21 cellular contexts compared by ENCODE assay signal in genomic region chr10:6280291-6280690, GRCh38.
DNase-seq lines count a peak whose midpoint lies in the region; ATAC-seq and TF ChIP-seq lines count a peak whose summit lies in the region.
"Had no signal": no experiment of that assay in that cellular context is flagged by ENCODE, and none has a peak within 500 bp of the region (broad histone marks: within the 10 kb centered on the region; RNA-seq: fewer than 3 reads in every experiment).

No MANE protein-coding gene starts in this region.

- peaks cover 4% of the 10 kb centered on the region for H3K9me3 Mint-ChIP-seq in activated CD8-positive, alpha-beta memory T cell treated with anti-CD3 and anti-CD28 coated beads, Interleukin-2, amount 10 ng/mL, durations not matched to agents 7 days and 5 days (ENCODE audit: low read depth)
- H3K9me3 Mint-ChIP-seq in activated CD4-positive, alpha-beta memory T cell treated with anti-CD3 and anti-CD28 coated beads for 36 hours: peaks cover 5% of the 10 kb centered on the region
- H3K9me3 Mint-ChIP-seq: activated naive CD8-positive, alpha-beta T cell treated with anti-CD3 and anti-CD28 coated beads, Interleukin-2, amount 50 U/mL, for 24 hours; CD4-positive, alpha-beta T cell; natural killer cell treated with Interleukin-12 subunit alpha and Interleukin-12 subunit beta and Interleukin-15 and Interleukin-18, amount 100 ng/mL, for 72 hours; stimulated activated naive CD8-positive, alpha-beta T cell treated with anti-CD3 and anti-CD28 coated beads, Interleukin-15, Interleukin-2, amounts not matched to agents 100 ng/mL and 50 ng/mL, for 24 hours had no signal

- WGBS in transverse colon (ENCODE audit: low coverage in 1 of 2), 2 donors: 72 to 80% methylated on average over 1 to 8 of the region's 8 CpGs

- H3K36me3 ChIP-seq in thoracic aorta: no peaks in the 10 kb centered on the region
- H3K36me3 ChIP-seq in transverse colon: no peaks in the 10 kb centered on the region
- H3K36me3 ChIP-seq: gastrocnemius medialis, lower lobe of right lung had no signal

- no peaks in the 10 kb centered on the region for H3K9me3 ChIP-seq in thoracic aorta
- no peaks in the 10 kb centered on the region for H3K9me3 ChIP-seq in transverse colon
- H3K9me3 ChIP-seq: gastrocnemius medialis, lower lobe of right lung had no signal

- peak; percentile 61 for ATAC-seq in activated CD8-positive, alpha-beta memory T cell treated with anti-CD3 and anti-CD28 coated beads, Interleukin-2, amount 10 ng/mL, durations not matched to agents 7 days and 5 days
- peak; percentile 14 for ATAC-seq in left lobe of liver
- no peak for ATAC-seq in thoracic aorta (ENCODE audit: insufficient number of reproducible peaks, low FRiP score, low read depth)
- ATAC-seq: activated CD4-positive, alpha-beta T cell treated with anti-CD3 and anti-CD28 coated beads for 36 hours; activated naive CD8-positive, alpha-beta T cell treated with anti-CD3 and anti-CD28 coated beads, Interleukin-2, amount 50 U/mL, for 24 hours; natural killer cell treated with Interleukin-12 subunit alpha and Interleukin-12 subunit beta and Interleukin-15 and Interleukin-18, amount 100 ng/mL, for 72 hours; Right ventricle myocardium inferior had no signal

- POLR2A ChIA-PET in activated CD4-positive, alpha-beta memory T cell treated with anti-CD3 and anti-CD28 coated beads for 36 hours (lab: Charles Lee): no interaction called here

- H3K4me3 ChIP-seq in thoracic aorta (no peak overlapping the region), transverse colon (no peak overlapping the region)
- H3K4me3 ChIP-seq: gastrocnemius medialis, lower lobe of right lung had no signal

- TF ChIP-seq CTCF in thoracic aorta (IDR thresholded peaks at IDR 0.05): no peak
- no peak for TF ChIP-seq CTCF in transverse colon (IDR thresholded peaks at IDR 0.05)

- H3K4me1 ChIP-seq in thoracic aorta (ENCODE audit: control insufficient read depth in 1 of 2, low read depth in 2 of 2) (peaks cover 8 to 39% of the 10 kb centered on the region in 2 donors), transverse colon (peaks cover 0 to 5% (median 0%) of the 10 kb centered on the region in 4 donors)

- H3K27me3 ChIP-seq in thoracic aorta (replicated peaks; ENCODE audit: insufficient read depth): no peaks in the 10 kb centered on the region
- H3K27me3 ChIP-seq in transverse colon: no peaks in the 10 kb centered on the region
- H3K27me3 ChIP-seq: gastrocnemius medialis had no signal

- no peaks in the 10 kb centered on the region for H3K27me3 Mint-ChIP-seq in activated CD8-positive, alpha-beta memory T cell treated with anti-CD3 and anti-CD28 coated beads, Interleukin-2, amount 10 ng/mL, durations not matched to agents 7 days and 5 days
- H3K27me3 Mint-ChIP-seq in activated CD4-positive, alpha-beta memory T cell treated with anti-CD3 and anti-CD28 coated beads for 36 hours: no peaks in the 10 kb centered on the region
- H3K27me3 Mint-ChIP-seq: activated CD4-positive, alpha-beta T cell treated with anti-CD3 and anti-CD28 coated beads for 36 hours; activated naive CD8-positive, alpha-beta T cell treated with anti-CD3 and anti-CD28 coated beads, Interleukin-2, amount 50 U/mL, for 24 hours; activated T-cell treated with anti-CD3 and anti-CD28 coated beads, Interleukin-2, amount 50 U/mL, for 24 hours; CD4-positive, alpha-beta T cell; natural killer cell treated with Interleukin-12 subunit alpha and Interleukin-12 subunit beta and Interleukin-15 and Interleukin-18, amount 100 ng/mL, for 72 hours; stimulated activated naive CD8-positive, alpha-beta T cell treated with anti-CD3 and anti-CD28 coated beads, Interleukin-15, Interleukin-2, amounts not matched to agents 100 ng/mL and 50 ng/mL, for 24 hours had no signal

- no peak for TF ChIP-seq EP300 in transverse colon (IDR thresholded peaks at IDR 0.05; ENCODE audit: low read depth)

- intact Hi-C loops in activated CD4-positive, alpha-beta memory T cell treated with anti-CD3 and anti-CD28 coated beads for 36 hours (cut with micrococcal nuclease): no loop called here
- intact Hi-C loops in transverse colon (cut with DNase I; ENCODE audit: low total_unique reads): no loop called here

- peak overlapping the region; percentile 68 to 88 for H3K27ac ChIP-seq in thoracic aorta
- H3K27ac ChIP-seq in transverse colon: no peak overlapping the region
- H3K27ac ChIP-seq: gastrocnemius medialis, lower lobe of right lung had no signal

- no peak for TF ChIP-seq POLR2A in transverse colon (IDR thresholded peaks at IDR 0.05)

- in situ Hi-C loops in transverse colon (cut with MboI; ENCODE audit: low pct_ligation_motif_present in 1 of 4, low pct_unique_long_range_greater_than_20kb in 1 of 4, low sequenced_read_pairs in 3 of 4): no loop called here

- DNase-seq in activated CD8-positive, alpha-beta memory T cell treated with anti-CD3 and anti-CD28 coated beads, Interleukin-2, amount 10 ng/mL, durations not matched to agents 7 days and 5 days: no peak
- no peak for DNase-seq in activated CD8-positive, alpha-beta memory T cell treated with anti-CD3 and anti-CD28 coated beads, Interleukin-2, amount 50 U/mL, for 4 hours
- DNase-seq in activated CD4-positive, alpha-beta memory T cell treated with anti-CD3 and anti-CD28 coated beads for 36 hours: peak; percentile 18
- DNase-seq in left lobe of liver (ENCODE audit: low spot score) (no peak), thoracic aorta (ENCODE audit: low spot score) (no peak), NOMO-1 (lab: John Stamatoyannopoulos, UW; ENCODE audit: unreplicated experiment in 2 of 2) (no peak), transverse colon (no peak), HPDE6-E6E7 (ENCODE audit: extremely low spot score) (no peak)
- DNase-seq: activated CD4-positive, alpha-beta T cell treated with anti-CD3 and anti-CD28 coated beads for 36 hours; activated naive CD8-positive, alpha-beta T cell treated with anti-CD3 and anti-CD28 coated beads, Interleukin-2, amount 50 U/mL, for 24 hours; activated T-cell treated with anti-CD3 and anti-CD28 coated beads, Interleukin-2, amount 50 U/mL, for 24 hours; CD4-positive, alpha-beta T cell; gastrocnemius medialis; lower lobe of right lung; NCI-H1436; NCI-H446; retina; stimulated activated CD4-positive, alpha-beta T cell treated with anti-CD3 and anti-CD28 coated beads, Interleukin-15, amount 100 ng/mL, for 24 hours had no signal

- peak overlapping the region; percentile 35 for H3K27ac Mint-ChIP-seq in activated CD8-positive, alpha-beta memory T cell treated with anti-CD3 and anti-CD28 coated beads, Interleukin-2, amount 10 ng/mL, durations not matched to agents 7 days and 5 days
- no peak overlapping the region for H3K27ac Mint-ChIP-seq in activated CD4-positive, alpha-beta memory T cell treated with anti-CD3 and anti-CD28 coated beads for 36 hours
- H3K27ac Mint-ChIP-seq: activated CD4-positive, alpha-beta T cell treated with anti-CD3 and anti-CD28 coated beads for 36 hours; activated naive CD8-positive, alpha-beta T cell treated with anti-CD3 and anti-CD28 coated beads, Interleukin-2, amount 50 U/mL, for 24 hours; activated T-cell treated with anti-CD3 and anti-CD28 coated beads, Interleukin-2, amount 50 U/mL, for 24 hours; CD4-positive, alpha-beta T cell; stimulated activated naive CD8-positive, alpha-beta T cell treated with anti-CD3 and anti-CD28 coated beads, Interleukin-15, Interleukin-2, amounts not matched to agents 100 ng/mL and 50 ng/mL, for 24 hours had no signal

- CTCF ChIA-PET in activated CD8-positive, alpha-beta memory T cell treated with anti-CD3 and anti-CD28 coated beads, Interleukin-2, amount 10 ng/mL, durations not matched to agents 7 days and 5 days (lab: Charles Lee): interaction anchor here (1.0 to 1.5 kb wide), 3 partner anchors 11 to 125 kb away, joined by 3 to 4 read pairs (median 3); partner anchors contain the start of gene PFKFB3
- CTCF ChIA-PET in activated CD4-positive, alpha-beta memory T cell treated with anti-CD3 and anti-CD28 coated beads for 36 hours (lab: Charles Lee): no interaction called here

- H3K36me3 Mint-ChIP-seq in activated CD8-positive, alpha-beta memory T cell treated with anti-CD3 and anti-CD28 coated beads, Interleukin-2, amount 10 ng/mL, durations not matched to agents 7 days and 5 days: peaks cover 17% of the 10 kb centered on the region
- peaks cover 6% of the 10 kb centered on the region for H3K36me3 Mint-ChIP-seq in activated CD4-positive, alpha-beta memory T cell treated with anti-CD3 and anti-CD28 coated beads for 36 hours

- peaks cover 40% of the 10 kb centered on the region for H3K4me1 Mint-ChIP-seq in activated CD8-positive, alpha-beta memory T cell treated with anti-CD3 and anti-CD28 coated beads, Interleukin-2, amount 10 ng/mL, durations not matched to agents 7 days and 5 days
- H3K4me1 Mint-ChIP-seq in activated CD4-positive, alpha-beta memory T cell treated with anti-CD3 and anti-CD28 coated beads for 36 hours (ENCODE audit: low read depth): peaks cover 35% of the 10 kb centered on the region

- H3K4me3 Mint-ChIP-seq in activated CD8-positive, alpha-beta memory T cell treated with anti-CD3 and anti-CD28 coated beads, Interleukin-2, amount 10 ng/mL, durations not matched to agents 7 days and 5 days: no peak overlapping the region
- no peak overlapping the region for H3K4me3 Mint-ChIP-seq in activated CD4-positive, alpha-beta memory T cell treated with anti-CD3 and anti-CD28 coated beads for 36 hours
- H3K4me3 Mint-ChIP-seq: activated CD4-positive, alpha-beta T cell treated with anti-CD3 and anti-CD28 coated beads for 36 hours; activated naive CD8-positive, alpha-beta T cell treated with anti-CD3 and anti-CD28 coated beads, Interleukin-2, amount 50 U/mL, for 24 hours; activated T-cell treated with anti-CD3 and anti-CD28 coated beads, Interleukin-2, amount 50 U/mL, for 24 hours; CD4-positive, alpha-beta T cell; natural killer cell treated with Interleukin-12 subunit alpha and Interleukin-12 subunit beta and Interleukin-15 and Interleukin-18, amount 100 ng/mL, for 72 hours; stimulated activated naive CD8-positive, alpha-beta T cell treated with anti-CD3 and anti-CD28 coated beads, Interleukin-15, Interleukin-2, amounts not matched to agents 100 ng/mL and 50 ng/mL, for 24 hours had no signal

Comparison
In these comparisons a context has a peak if more than half of its experiments do, and no peak if none do; other contexts are left out.
1. H3K27ac ChIP-seq: peak in thoracic aorta (2 of 2); none in transverse colon (0 of 4).